9 cellular contexts compared by ENCODE assay signal in the genomic region with DNA sequence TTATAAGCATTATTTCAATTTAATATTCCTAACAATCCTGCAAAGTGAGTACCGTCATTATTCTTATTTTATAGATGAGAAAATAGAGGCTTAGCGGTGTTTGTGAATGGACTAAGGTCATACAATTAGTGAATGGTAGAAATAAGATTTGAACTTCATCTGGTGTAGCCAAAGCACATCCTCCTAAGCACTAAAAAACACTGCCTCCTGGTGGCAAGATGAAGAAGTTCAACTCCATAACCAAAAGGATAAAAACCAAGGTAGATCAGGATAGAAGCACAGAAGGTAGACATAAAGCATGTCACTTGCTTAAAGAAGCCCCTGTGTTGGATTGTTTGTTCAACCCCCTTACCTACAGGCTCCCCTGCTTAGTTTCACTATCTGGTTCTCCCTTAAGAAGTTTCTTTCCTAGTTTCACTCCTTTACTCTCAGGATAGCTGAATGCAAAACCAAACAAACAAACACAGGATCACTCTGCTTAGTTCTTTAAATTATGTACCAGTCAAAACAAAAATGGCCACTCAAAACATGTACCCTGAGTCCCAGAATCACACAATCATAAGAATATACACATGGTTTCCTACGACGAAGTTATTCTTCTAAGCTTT. TPM values are rescaled to one million over a fixed set of nuclear protein-coding genes. Genes with fewer than 3 reads are reported as not detected.
DNase-seq lines count a peak whose midpoint lies in the region; ATAC-seq and TF ChIP-seq lines count a peak whose summit lies in the region.
"Had no signal": no experiment of that assay in that cellular context is flagged by ENCODE, and none has a peak within 500 bp of the region (broad histone marks: within the 10 kb centered on the region; RNA-seq: fewer than 3 reads in every experiment).

No MANE protein-coding gene starts in this region.

- H3K4me1 Mint-ChIP-seq in neural crest cell = no peaks in the 10 kb centered on the region

- no peak overlapping the region for H3K9ac ChIP-seq in SK-N-SH

- peak overlapping the region in 1 of 2 experiments; percentile 54; a peak in 2 of 4 replicates for H3K27ac ChIP-seq in SK-N-SH (ENCODE audit: low read depth in 2 of 2, low read length in 1 of 2)

- H3K27me3 ChIP-seq in SK-N-SH (ENCODE audit: insufficient read depth) = no peaks in the 10 kb centered on the region

- in situ Hi-C loops in astrocyte of the spinal cord (cut with HindIII; ENCODE audit: low sequenced_read_pairs) = no loop called here

- H3K4me1 ChIP-seq in SK-N-SH (ENCODE audit: control insufficient read depth in 1 of 2, insufficient read depth in 2 of 2, low read depth in 1 of 2, low read length in 1 of 2) = peaks cover 0 to 15% of the 10 kb centered on the region in 2 experiments; a peak in 3 of 4 replicates

- 38% methylated on average over 4 of the region's 4 CpGs for WGBS in SK-N-SH (ENCODE audit: low lambda C conversion rate)

- H4K20me1 ChIP-seq in SK-N-SH (ENCODE audit: insufficient read depth) = no peaks in the 10 kb centered on the region

- POLR2A ChIA-PET in SK-N-SH (lab: Yijun Ruan, JAX) = no interaction called here

- H3K4me2 ChIP-seq in SK-N-SH = no peak overlapping the region

- H3K36me3 ChIP-seq in SK-N-SH (replicated peaks in 1 of 2; ENCODE audit: control insufficient read depth in 1 of 2, insufficient read depth in 2 of 2, low read length in 1 of 2) = no peaks in the 10 kb centered on the region

- TF ChIP-seq RAD21 in SK-N-SH (IDR thresholded peaks at IDR 0.05; ENCODE audit: low read length) = no peak

- no peaks in the 10 kb centered on the region for H3K9me3 ChIP-seq in SK-N-SH

- H3K27me3 Mint-ChIP-seq in neural crest cell (ENCODE audit: low read depth) = no peaks in the 10 kb centered on the region

- no peak for TF ChIP-seq EP300 in SK-N-SH (IDR thresholded peaks at IDR 0.05; ENCODE audit: borderline replicate concordance in 1 of 2, low read depth in 1 of 2, low read length in 1 of 2)

- DNase-seq in SK-N-SH (no peak), astrocyte of the spinal cord (ENCODE audit: low read depth, low spot score) (no peak), neural crest cell (ENCODE audit: low read depth, low spot score) (no peak), midbrain (lab: John Stamatoyannopoulos, UW) (no peak), KG1 (lab: John Stamatoyannopoulos, UW) (no peak)

- peaks cover 3% of the 10 kb centered on the region for H3K9me3 Mint-ChIP-seq in neural crest cell

- H3K9me2 ChIP-seq in SK-N-SH = no peaks in the 10 kb centered on the region

- no peak overlapping the region for H3K4me3 Mint-ChIP-seq in neural crest cell

- no peaks in the 10 kb centered on the region for H3K36me3 Mint-ChIP-seq in neural crest cell (ENCODE audit: low read depth)

- H2AFZ ChIP-seq in SK-N-SH (ENCODE audit: low read depth) = 0 out of 2 replicates have a peak overlapping the region, but pooled peaks have one; percentile 3

- CTCF ChIA-PET in SK-N-SH (lab: Yijun Ruan, JAX) = interaction anchor here (0.9 to 1.6 kb wide), 6 partner anchors 9 to 886 kb away, joined by 3 to 7 read pairs (median 6); no protein-coding TSS in a partner anchor

- peaks cover 28% of the 10 kb centered on the region for H3F3A ChIP-seq in SK-N-SH (replicated peaks; ENCODE audit: insufficient read depth)

- no peak overlapping the region for H3K27ac Mint-ChIP-seq in neural crest cell (ENCODE audit: unreplicated experiment)

- no peak for ATAC-seq in SK-N-SH treated with all-trans-retinoic acid at 6 μM for 48 hours
- peak; percentile 56 for ATAC-seq in HG03442 (IDR thresholded peaks at IDR 0.05; ENCODE audit: unreplicated experiment)
- ATAC-seq in HG02610 (IDR thresholded peaks at IDR 0.05; ENCODE audit: unreplicated experiment) = no peak

- TF ChIP-seq CTCF in SK-N-SH (IDR thresholded peaks at IDR 0.05) (peak; percentile 65), astrocyte of the spinal cord (IDR thresholded peaks at IDR 0.05; ENCODE audit: low read depth, low read length) (peak; percentile 42), neural crest cell (conservative IDR thresholded peaks at IDR 0.05) (peak; percentile 66)

- H3K79me2 ChIP-seq in SK-N-SH (ENCODE audit: insufficient read depth) = no peaks in the 10 kb centered on the region

- H3K4me3 ChIP-seq in SK-N-SH (ENCODE audit: low read depth in 2 of 2, low read length in 1 of 2) (no peak overlapping the region; a peak in 1 of 4 replicates), astrocyte of the spinal cord (ENCODE audit: low read depth, low read length) (no peak overlapping the region)
- H3K4me3 ChIP-seq: skin epidermis had no signal

TF ChIP-seq in SK-N-SH, 30 proteins besides CTCF, POLR2A, EP300 and RAD21:
- no peak for TF ChIP-seq JUND (IDR thresholded peaks at IDR 0.05)
- no peak for TF ChIP-seq RCOR1 (IDR thresholded peaks at IDR 0.05; ENCODE audit: low read length)
- TF ChIP-seq TEAD4 (IDR thresholded peaks at IDR 0.05; ENCODE audit: borderline replicate concordance, insufficient read depth) = no peak
- no peak for TF ChIP-seq POLR2AphosphoS5 (IDR thresholded peaks at IDR 0.05; ENCODE audit: low read depth, low read length)
- TF ChIP-seq NRF1 (IDR thresholded peaks at IDR 0.05; ENCODE audit: low read depth, low read length) = no peak
- TF ChIP-seq FOXM1 (IDR thresholded peaks at IDR 0.05; ENCODE audit: low read depth) = no peak
- TF ChIP-seq GATA2 (CRISPR knock-in tag; IDR thresholded peaks at IDR 0.05) = no peak

TF ChIP-seq in SK-N-SH treated with all-trans-retinoic acid at 6 μM for 48 hours, 23 proteins besides CTCF, POLR2A, EP300 and RAD21:
- TF ChIP-seq PPARA (CRISPR knock-in tag; IDR thresholded peaks at IDR 0.05; ENCODE audit: borderline replicate concordance) = no peak
- TF ChIP-seq ZNF8 (CRISPR knock-in tag; IDR thresholded peaks at IDR 0.05) = no peak

RNA-seq across cellular contexts. Expression of a gene that starts 12.7 kb away (rescaled TPM):
- 1.1 TPM in 2 replicates for polyA plus RNA-seq in SK-N-SH (2012; rRNA removed)
- polyA plus RNA-seq in SK-N-SH (2012; cell fraction: cytosol; rRNA removed) = 1.6 and 1.8 TPM in 2 replicates
- polyA plus RNA-seq in SK-N-SH (2012; cell fraction: nucleus; rRNA removed) = 0.42 and 1.2 TPM in 2 replicates
- total RNA-seq in neural crest cell = 3.9 and 5.7 TPM in 2 replicates
